Comparison of ENCODE assay signal across 12 cellular contexts in the genomic region with DNA sequence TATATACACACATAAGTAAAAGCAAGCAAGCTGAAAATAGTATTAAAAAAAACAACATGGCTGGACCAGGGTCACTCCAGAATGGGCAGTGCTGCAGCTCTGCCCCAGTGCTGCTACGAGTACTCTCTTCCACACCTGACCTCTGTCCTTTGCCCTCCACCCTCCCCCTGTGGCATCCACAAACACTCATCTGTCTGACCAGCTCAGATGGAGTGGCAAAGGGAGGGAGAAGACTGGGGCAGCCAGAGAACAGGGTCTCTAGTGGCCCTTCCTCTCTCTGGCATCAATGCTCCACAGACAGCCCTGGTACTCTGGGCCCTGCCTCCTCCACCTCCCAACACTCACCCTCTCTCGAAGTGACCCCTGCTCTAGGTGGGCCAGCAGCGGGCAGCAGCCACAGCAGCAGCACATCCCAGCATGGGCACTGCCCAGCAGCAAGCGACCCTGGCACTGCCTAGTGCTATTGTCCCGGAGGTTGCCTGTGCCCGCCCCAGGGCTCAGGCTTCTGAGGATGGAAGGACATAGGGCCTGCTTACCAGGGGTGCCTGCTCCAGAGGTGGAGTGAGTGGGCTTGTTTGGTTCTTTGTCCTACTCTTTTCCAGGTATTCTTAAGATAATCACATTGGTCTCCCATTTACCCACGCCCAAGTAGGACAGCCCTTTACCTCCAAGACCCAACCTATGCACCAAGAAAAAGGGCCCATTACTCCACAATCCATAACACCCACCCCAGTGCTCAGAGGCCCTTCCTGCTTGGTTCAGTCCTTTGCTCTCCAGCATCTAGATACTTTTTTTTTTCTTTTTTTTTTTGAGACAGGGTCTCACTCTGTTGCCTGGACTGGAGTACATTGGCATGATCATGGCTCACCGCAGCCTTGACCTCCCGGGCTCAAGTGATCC. TPM values are rescaled to one million over a fixed set of nuclear protein-coding genes. Genes with fewer than 3 reads are reported as not detected.
DNase-seq lines count a peak whose midpoint lies in the region; ATAC-seq and TF ChIP-seq lines count a peak whose summit lies in the region.
"Had no signal": no experiment of that assay in that cellular context is flagged by ENCODE, and none has a peak within 500 bp of the region (broad histone marks: within the 10 kb centered on the region; RNA-seq: fewer than 3 reads in every experiment).

No MANE protein-coding gene starts in this region.

- H3K27me3 ChIP-seq in tibial artery (no peaks in the 10 kb centered on the region), GM23338 (ENCODE audit: insufficient read depth) (no peaks in the 10 kb centered on the region)
- H3K27me3 ChIP-seq: ovary had no signal

- H3F3A ChIP-seq in GM23338 (replicated peaks; ENCODE audit: low read depth): 0 out of 2 replicates have a peak, but pooled peaks cover 11% of the 10 kb centered on the region

- no peak for ATAC-seq in memory B cell (ENCODE audit: low read depth)
- no peak for ATAC-seq in GM23338
- ATAC-seq in GM18870 (IDR thresholded peaks at IDR 0.05; ENCODE audit: unreplicated experiment): no peak

- intact Hi-C loops in tibial artery (cut with DNase I; ENCODE audit: low total_unique reads): no loop called here

- no peaks in the 10 kb centered on the region for H3K9me2 ChIP-seq in GM23338 (ENCODE audit: insufficient read depth)

- peak overlapping the region; percentile 87 for H3K27ac Mint-ChIP-seq in activated naive CD4-positive, alpha-beta T cell treated with anti-CD3 and anti-CD28 coated beads, Interleukin-2, amount 50 U/mL, for 24 hours
- peak overlapping the region; percentile 81 for H3K27ac Mint-ChIP-seq in memory B cell
- H3K27ac Mint-ChIP-seq in GM23338: no peak overlapping the region

- TF ChIP-seq CTCF in tibial artery (IDR thresholded peaks at IDR 0.05): no peak
- TF ChIP-seq CTCF in GM23338 (conservative IDR thresholded peaks at IDR 0.05; ENCODE audit: low read depth in 2 of 2): no peak

- H3K9me3 ChIP-seq in tibial artery: no peaks in the 10 kb centered on the region
- H3K9me3 ChIP-seq: ovary had no signal

- no peaks in the 10 kb centered on the region for H3K27me3 Mint-ChIP-seq in activated naive CD4-positive, alpha-beta T cell treated with anti-CD3 and anti-CD28 coated beads, Interleukin-2, amount 50 U/mL, for 24 hours
- H3K27me3 Mint-ChIP-seq in memory B cell (no peaks in the 10 kb centered on the region), GM23338 (ENCODE audit: insufficient read depth, low read depth, poor library complexity) (peaks cover 23% of the 10 kb centered on the region)

- no peak overlapping the region for H3K4me3 ChIP-seq in tibial artery
- H3K4me3 ChIP-seq in GM23338: no peak overlapping the region
- H3K4me3 ChIP-seq: ovary had no signal

- H3K4me1 ChIP-seq in tibial artery: peaks cover 5 to 94% (median 86%) of the 10 kb centered on the region in 4 donors
- peaks cover 79% of the 10 kb centered on the region for H3K4me1 ChIP-seq in GM23338 (ENCODE audit: insufficient read depth)

- H2AFZ ChIP-seq in GM23338: no peak overlapping the region

- peaks cover 68% of the 10 kb centered on the region for H4K20me1 ChIP-seq in GM23338 (replicated peaks; ENCODE audit: insufficient read depth)

- H3K9me3 Mint-ChIP-seq in activated naive CD4-positive, alpha-beta T cell treated with anti-CD3 and anti-CD28 coated beads, Interleukin-2, amount 50 U/mL, for 24 hours: no peaks in the 10 kb centered on the region
- H3K9me3 Mint-ChIP-seq in memory B cell (no peaks in the 10 kb centered on the region), GM23338 (no peaks in the 10 kb centered on the region)

- H3K27ac ChIP-seq in tibial artery (peak overlapping the region; percentile 98 to 99), GM23338 (ENCODE audit: low read depth) (no peak overlapping the region)
- H3K27ac ChIP-seq: C4-2B, ovary had no signal

- no peak overlapping the region for H3K4me2 ChIP-seq in GM23338

- H3K36me3 Mint-ChIP-seq in activated naive CD4-positive, alpha-beta T cell treated with anti-CD3 and anti-CD28 coated beads, Interleukin-2, amount 50 U/mL, for 24 hours: peaks cover 18% of the 10 kb centered on the region
- H3K36me3 Mint-ChIP-seq in memory B cell (peaks cover 43% of the 10 kb centered on the region), GM23338 (ENCODE audit: low read depth) (peaks cover 30% of the 10 kb centered on the region)

- peaks cover 94% of the 10 kb centered on the region for H3K79me2 ChIP-seq in GM23338 (replicated peaks; ENCODE audit: insufficient read depth)

- H3K36me3 ChIP-seq in tibial artery: peaks cover 12 to 27% (median 20%) of the 10 kb centered on the region in 3 donors
- H3K36me3 ChIP-seq in GM23338 (ENCODE audit: insufficient read depth): no peaks in the 10 kb centered on the region; the same call in 1 of the 2 replicates
- H3K36me3 ChIP-seq: ovary had no signal

- no peak for DNase-seq in activated naive CD4-positive, alpha-beta T cell (lab: John Stamatoyannopoulos, UW)
- DNase-seq in anterior cingulate cortex (lab: John Stamatoyannopoulos, UW): peak in 38 of 58 donors; percentile 18 to 83 (median 56)
- no peak for DNase-seq in memory B cell (ENCODE audit: low spot score in 2 of 2)
- no peak for DNase-seq in tibial artery
- DNase-seq in GM23338 (ENCODE audit: low spot score): no peak
- no peak for DNase-seq in DMS79 treated with DMSO at 0.1 percent for 48 hours (lab: John Stamatoyannopoulos, UW)
- DNase-seq: ovary had no signal

- peaks cover 97% of the 10 kb centered on the region for H3K4me1 Mint-ChIP-seq in activated naive CD4-positive, alpha-beta T cell treated with anti-CD3 and anti-CD28 coated beads, Interleukin-2, amount 50 U/mL, for 24 hours
- H3K4me1 Mint-ChIP-seq in memory B cell (peaks cover 77% of the 10 kb centered on the region), GM23338 (peaks cover 90% of the 10 kb centered on the region)

- peak overlapping the region; percentile 82 for H3K4me3 Mint-ChIP-seq in activated naive CD4-positive, alpha-beta T cell treated with anti-CD3 and anti-CD28 coated beads, Interleukin-2, amount 50 U/mL, for 24 hours
- H3K4me3 Mint-ChIP-seq in memory B cell (peak overlapping the region; percentile 70), GM23338 (no peak overlapping the region)

TF ChIP-seq in GM23338, 12 proteins besides CTCF, POLR2A, EP300 and RAD21 (continues in another document):
- no peak for TF ChIP-seq CREB1 (CRISPR knock-in tag; IDR thresholded peaks at IDR 0.05; ENCODE audit: low read depth)
- no peak for TF ChIP-seq EZH2phosphoT487 (IDR thresholded peaks at IDR 0.05; ENCODE audit: unreplicated experiment)
- TF ChIP-seq REST (IDR thresholded peaks at IDR 0.05; ENCODE audit: unreplicated experiment): no peak
- TF ChIP-seq JUNB (IDR thresholded peaks at IDR 0.05; ENCODE audit: unreplicated experiment): no peak
- no peak for TF ChIP-seq NANOG (IDR thresholded peaks at IDR 0.05; ENCODE audit: borderline replicate concordance)
- TF ChIP-seq ZNF331 (CRISPR knock-in tag; IDR thresholded peaks at IDR 0.05; ENCODE audit: low read depth): no peak
- no peak for TF ChIP-seq POLR2AphosphoS5 (IDR thresholded peaks at IDR 0.05; ENCODE audit: low read depth)
- TF ChIP-seq STAT1 (IDR thresholded peaks at IDR 0.05; ENCODE audit: unreplicated experiment): no peak
- no peak for TF ChIP-seq EZH2 (IDR thresholded peaks at IDR 0.05; ENCODE audit: low read depth, unreplicated experiment)
- TF ChIP-seq, protein P1, sequence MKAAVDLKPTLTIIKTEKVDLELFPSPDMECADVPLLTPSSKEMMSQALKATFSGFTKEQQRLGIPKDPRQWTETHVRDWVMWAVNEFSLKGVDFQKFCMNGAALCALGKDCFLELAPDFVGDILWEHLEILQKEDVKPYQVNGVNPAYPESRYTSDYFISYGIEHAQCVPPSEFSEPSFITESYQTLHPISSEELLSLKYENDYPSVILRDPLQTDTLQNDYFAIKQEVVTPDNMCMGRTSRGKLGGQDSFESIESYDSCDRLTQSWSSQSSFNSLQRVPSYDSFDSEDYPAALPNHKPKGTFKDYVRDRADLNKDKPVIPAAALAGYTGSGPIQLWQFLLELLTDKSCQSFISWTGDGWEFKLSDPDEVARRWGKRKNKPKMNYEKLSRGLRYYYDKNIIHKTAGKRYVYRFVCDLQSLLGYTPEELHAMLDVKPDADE (IDR thresholded peaks at IDR 0.05): no peak
- TF ChIP-seq ZNF114 (CRISPR knock-in tag; IDR thresholded peaks at IDR 0.05): no peak

RNA-seq across cellular contexts. Expression of gene ARHGEF2, which starts 6.2 kb away (rescaled TPM):
- total RNA-seq in GM23338 (2014; rRNA removed; shearing (Covaris generic)): 64.0 and 87.6 TPM in 2 replicates
- polyA plus RNA-seq in GM23338 (2016; fragmentation: Nextera tagmentation; extraction: Ambion mirVana): 21.2 and 23.0 TPM in 2 replicates

RNA-seq across cellular contexts. Expression of gene RXFP4, which starts 30.7 kb away (rescaled TPM):
- not detected in 2 replicates for total RNA-seq in GM23338 (2014; rRNA removed; shearing (Covaris generic))
- polyA plus RNA-seq in GM23338 (2016; fragmentation: Nextera tagmentation; extraction: Ambion mirVana): 0.23 TPM in 1 of 2 replicates, not detected in the other
- total RNA-seq: fibroblast of villous mesenchyme, ovary, RPMI7951 had no signal
- polyA plus RNA-seq: ovary had no signal

RNA-seq across cellular contexts. Expression of gene KHDC4, which starts 37.9 kb away (rescaled TPM):
- 56.0 and 57.7 TPM in 2 replicates for total RNA-seq in GM23338 (2014; rRNA removed; shearing (Covaris generic))
- 41.2 and 47.1 TPM in 2 replicates for polyA plus RNA-seq in GM23338 (2016; fragmentation: Nextera tagmentation; extraction: Ambion mirVana)

RNA-seq across cellular contexts. Expression of gene SSR2, which starts 48.6 kb away (rescaled TPM):
- total RNA-seq in GM23338 (2014; rRNA removed; shearing (Covaris generic)): 270 and 291 TPM in 2 replicates
- polyA plus RNA-seq in GM23338 (2016; fragmentation: Nextera tagmentation; extraction: Ambion mirVana): 130 and 136 TPM in 2 replicates

Comparison
In these comparisons a context has a peak if more than half of its experiments do, and no peak if none do; other contexts are left out.
1. DNase-seq: peak in anterior cingulate cortex (38 of 58); none in activated naive CD4-positive, alpha-beta T cell (0 of 4), memory B cell (0 of 2), tibial artery (0 of 2), GM23338 (single experiment) and DMS79 treated with DMSO at 0.1 percent for 48 hours (single experiment).